ENCODE assay signal across 8 cellular contexts in the genomic region with DNA sequence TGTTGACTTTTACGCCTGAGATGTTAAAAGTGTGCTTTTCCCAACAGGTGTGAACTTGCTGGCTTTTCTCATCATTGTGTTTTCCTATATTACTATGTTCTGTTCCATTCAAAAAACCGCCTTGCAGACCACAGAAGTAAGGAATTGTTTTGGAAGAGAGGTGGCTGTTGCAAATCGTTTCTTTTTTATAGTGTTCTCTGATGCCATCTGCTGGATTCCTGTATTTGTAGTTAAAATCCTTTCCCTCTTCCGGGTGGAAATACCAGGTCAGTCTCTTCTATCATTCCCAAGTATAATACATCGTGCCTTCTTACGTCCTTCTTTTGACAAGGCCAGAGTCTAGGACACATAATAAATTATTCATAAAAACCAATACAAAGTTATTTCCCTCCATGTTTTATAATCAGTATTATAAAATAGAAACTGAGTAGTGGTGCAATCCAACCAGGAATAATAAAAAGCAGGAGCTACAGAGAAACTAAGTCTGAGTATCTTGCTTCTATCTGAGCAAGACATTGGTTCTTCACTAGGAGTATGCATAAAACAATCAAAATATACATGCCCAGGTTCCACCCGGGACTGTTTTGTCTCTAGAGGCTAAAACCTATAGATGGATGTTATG. TPM values are rescaled to one million over a fixed set of nuclear protein-coding genes. Genes with fewer than 3 reads are reported as not detected.
DNase-seq lines count a peak whose midpoint lies in the region; ATAC-seq and TF ChIP-seq lines count a peak whose summit lies in the region.

No MANE protein-coding gene starts in this region.

- no peaks in the 10 kb centered on the region for H3K36me3 ChIP-seq in ascending aorta

- DNase-seq in AG08396 (ENCODE audit: low spot score) (peak; percentile 53), HuH-7 (ENCODE audit: low spot score) (peak; percentile 17), ascending aorta (ENCODE audit: low spot score in 2 of 2) (no peak), left lobe of liver (ENCODE audit: low spot score) (no peak), GOT3 (lab: John Stamatoyannopoulos, UW) (no peak), NCI-H446 (lab: John Stamatoyannopoulos, UW) (no peak)
- no peak for DNase-seq in stimulated activated CD4-positive, alpha-beta T cell treated with anti-CD3 and anti-CD28 coated beads, Interleukin-1b, Interleukin-23, amount 100 ng/mL, for 48 hours

- no peak overlapping the region for H3K27ac ChIP-seq in ascending aorta

- H3K4me1 ChIP-seq in ascending aorta, result no peaks in the 10 kb centered on the region

- H3K9me3 ChIP-seq in ascending aorta, result no peaks in the 10 kb centered on the region

- TF ChIP-seq CTCF in ascending aorta (IDR thresholded peaks at IDR 0.05), result peak; percentile 33 to 64 (median 51)

- intact Hi-C loops in ascending aorta (cut with DNase I), result loop anchor here (1.0 to 2.0 kb wide), 2 partner anchors 55 to 258 kb away; no protein-coding TSS in a partner anchor

- no peaks in the 10 kb centered on the region for H3K27me3 ChIP-seq in ascending aorta

- ATAC-seq in left lobe of liver, result peak; percentile 81
- ATAC-seq in activated CD4-positive, CD25-positive, alpha-beta regulatory T cell treated with anti-CD3 and anti-CD28 coated beads, Interleukin-2, amount 50 U/mL, for 24 hours, result no peak

- H3K4me3 ChIP-seq in ascending aorta, result no peak overlapping the region

RNA-seq across cellular contexts. Expression of a gene that starts 57.9 kb away (rescaled TPM):
- not detected for total RNA-seq in ascending aorta
- not detected for total RNA-seq in left lobe of liver

Comparison
In these comparisons a context has a peak if more than half of its experiments do, and no peak if none do; other contexts are left out.
1. DNase-seq: peak in AG08396 (single experiment) and HuH-7 (single experiment); none in ascending aorta (0 of 2), left lobe of liver (single experiment), GOT3 (single experiment), stimulated activated CD4-positive, alpha-beta T cell treated with anti-CD3 and anti-CD28 coated beads, Interleukin-1b, Interleukin-23, amount 100 ng/mL, for 48 hours (single experiment) and NCI-H446 (0 of 2).